ENCODE assay signal across 24 cellular contexts in genomic region chr12:20508962-20509361, GRCh38.
DNase-seq lines count a peak whose midpoint lies in the region; ATAC-seq and TF ChIP-seq lines count a peak whose summit lies in the region.
"Had no signal": no experiment of that assay in that cellular context is flagged by ENCODE, and none has a peak within 500 bp of the region (broad histone marks: within the 10 kb centered on the region; RNA-seq: fewer than 3 reads in every experiment).

No MANE protein-coding gene starts in this region.

- no peak for DNase-seq in Right ventricle myocardium inferior (ENCODE audit: missing footprints)
- DNase-seq in left cardiac atrium, result no peak
- peak; percentile 34 for DNase-seq in NCI-H524 treated with DMSO at 0.1 percent for 48 hours (lab: John Stamatoyannopoulos, UW)
- DNase-seq in left kidney (ENCODE audit: low read depth, low spot score), result peak; percentile 34
- DNase-seq in D341Med (ENCODE audit: low spot score), result no peak
- DNase-seq in GDM1 (lab: John Stamatoyannopoulos, UW), result no peak
- DNase-seq: 8988T; CD4-positive, alpha-beta T cell; DMS53; Kasumi-1; NCI-H1092 treated with DMSO at 0.1 percent for 48 hours; NCI-H1436 treated with DMSO at 0.1 percent for 48 hours; NCI-H187 treated with DMSO at 0.1 percent for 48 hours; NCI-H2107; NCI-H446 treated with DMSO at 0.1 percent for 48 hours; PC-9; SHP77; SW 1271 had no signal

- intact Hi-C loops in Right ventricle myocardium inferior (cut with DNase I), result no loop called here
- intact Hi-C loops in left cardiac atrium (cut with DNase I), result no loop called here

- ATAC-seq in Right ventricle myocardium inferior (peak; percentile 26), left cardiac atrium (no peak), SK-N-SH treated with all-trans-retinoic acid at 6 μM for 48 hours (peak; percentile 34; the same call in 1 of the 3 replicates), HG02981 (IDR thresholded peaks at IDR 0.05; ENCODE audit: unreplicated experiment) (no peak)
- ATAC-seq: GM12878, HCT116, HepG2, K562 had no signal

TF ChIP-seq in SK-N-SH treated with all-trans-retinoic acid at 6 μM for 48 hours, 23 proteins besides CTCF, POLR2A, EP300 and RAD21:
- TF ChIP-seq ISL1 (CRISPR knock-in tag; IDR thresholded peaks at IDR 0.05) (peak; percentile 53), BACH2 (CRISPR knock-in tag; IDR thresholded peaks at IDR 0.05; ENCODE audit: borderline replicate concordance) (peak; percentile 84), ESRRG (CRISPR knock-in tag; IDR thresholded peaks at IDR 0.05) (0 out of 2 replicates have a peak, but pooled peaks have one; percentile 68), TSHZ2 (CRISPR knock-in tag; IDR thresholded peaks at IDR 0.05) (peak; percentile 98; the same call in 1 of the 2 replicates), ZNF8 (CRISPR knock-in tag; IDR thresholded peaks at IDR 0.05) (no peak), PPARA (CRISPR knock-in tag; IDR thresholded peaks at IDR 0.05; ENCODE audit: borderline replicate concordance) (0 out of 2 replicates have a peak, but pooled peaks have one; percentile 55), TCF4 (CRISPR knock-in tag; IDR thresholded peaks at IDR 0.05; ENCODE audit: borderline replicate concordance) (peak; percentile 99), ZFP3 (CRISPR knock-in tag; IDR thresholded peaks at IDR 0.05) (peak; percentile 46; the same call in 1 of the 2 replicates), ZNF70 (CRISPR knock-in tag; IDR thresholded peaks at IDR 0.05) (peak; percentile 45; the same call in 1 of the 2 replicates), SNAI2 (CRISPR knock-in tag; IDR thresholded peaks at IDR 0.05) (no peak), CSDC2 (CRISPR knock-in tag; IDR thresholded peaks at IDR 0.05) (no peak), CREB5 (CRISPR knock-in tag; IDR thresholded peaks at IDR 0.05; ENCODE audit: low read depth) (0 out of 2 replicates have a peak, but pooled peaks have one; percentile 30)
- TF ChIP-seq, protein P1, sequence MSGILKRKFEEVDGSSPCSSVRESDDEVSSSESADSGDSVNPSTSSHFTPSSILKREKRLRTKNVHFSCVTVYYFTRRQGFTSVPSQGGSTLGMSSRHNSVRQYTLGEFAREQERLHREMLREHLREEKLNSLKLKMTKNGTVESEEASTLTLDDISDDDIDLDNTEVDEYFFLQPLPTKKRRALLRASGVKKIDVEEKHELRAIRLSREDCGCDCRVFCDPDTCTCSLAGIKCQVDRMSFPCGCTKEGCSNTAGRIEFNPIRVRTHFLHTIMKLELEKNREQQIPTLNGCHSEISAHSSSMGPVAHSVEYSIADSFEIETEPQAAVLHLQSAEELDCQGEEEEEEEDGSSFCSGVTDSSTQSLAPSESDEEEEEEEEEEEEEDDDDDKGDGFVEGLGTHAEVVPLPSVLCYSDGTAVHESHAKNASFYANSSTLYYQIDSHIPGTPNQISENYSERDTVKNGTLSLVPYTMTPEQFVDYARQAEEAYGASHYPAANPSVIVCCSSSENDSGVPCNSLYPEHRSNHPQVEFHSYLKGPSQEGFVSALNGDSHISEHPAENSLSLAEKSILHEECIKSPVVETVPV (CRISPR knock-in tag; IDR thresholded peaks at IDR 0.05), result peak; percentile 96; the same call in 1 of the 2 replicates
- TF ChIP-seq, protein P2, sequence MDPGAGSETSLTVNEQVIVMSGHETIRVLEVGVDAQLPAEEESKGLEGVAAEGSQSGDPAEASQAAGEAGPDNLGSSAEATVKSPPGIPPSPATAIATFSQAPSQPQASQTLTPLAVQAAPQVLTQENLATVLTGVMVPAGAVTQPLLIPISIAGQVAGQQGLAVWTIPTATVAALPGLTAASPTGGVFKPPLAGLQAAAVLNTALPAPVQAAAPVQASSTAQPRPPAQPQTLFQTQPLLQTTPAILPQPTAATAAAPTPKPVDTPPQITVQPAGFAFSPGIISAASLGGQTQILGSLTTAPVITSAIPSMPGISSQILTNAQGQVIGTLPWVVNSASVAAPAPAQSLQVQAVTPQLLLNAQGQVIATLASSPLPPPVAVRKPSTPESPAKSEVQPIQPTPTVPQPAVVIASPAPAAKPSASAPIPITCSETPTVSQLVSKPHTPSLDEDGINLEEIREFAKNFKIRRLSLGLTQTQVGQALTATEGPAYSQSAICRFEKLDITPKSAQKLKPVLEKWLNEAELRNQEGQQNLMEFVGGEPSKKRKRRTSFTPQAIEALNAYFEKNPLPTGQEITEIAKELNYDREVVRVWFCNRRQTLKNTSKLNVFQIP (CRISPR knock-in tag; IDR thresholded peaks at IDR 0.05; ENCODE audit: borderline replicate concordance, low read depth), result no peak

Comparison
In these comparisons a context has a peak if more than half of its experiments do, and no peak if none do; other contexts are left out.
1. ATAC-seq: peak in Right ventricle myocardium inferior (single experiment) and SK-N-SH treated with all-trans-retinoic acid at 6 μM for 48 hours (single experiment); none in left cardiac atrium (0 of 2) and HG02981 (single experiment).
2. DNase-seq: peak in NCI-H524 treated with DMSO at 0.1 percent for 48 hours (single experiment) and left kidney (single experiment); none in Right ventricle myocardium inferior (single experiment), left cardiac atrium (single experiment), D341Med (single experiment) and GDM1 (single experiment).